ENCODE assay signal across 11 cellular contexts in genomic region chr5:129096382-129096991, GRCh38. TPM values are rescaled to one million over a fixed set of nuclear protein-coding genes. Genes with fewer than 3 reads are reported as not detected.
DNase-seq lines count a peak whose midpoint lies in the region; ATAC-seq, FAIRE-seq and TF ChIP-seq lines count a peak whose summit lies in the region.
"Had no signal": no experiment of that assay in that cellular context is flagged by ENCODE, and none has a peak within 500 bp of the region (broad histone marks: within the 10 kb centered on the region; RNA-seq: fewer than 3 reads in every experiment).

No MANE protein-coding gene starts in this region.

- H3K9me3 ChIP-seq in breast epithelium (no peaks in the 10 kb centered on the region), iPS-18a (ENCODE audit: control insufficient read depth, low read depth, low read length) (no peaks in the 10 kb centered on the region)

- H3K36me3 Mint-ChIP-seq in MCF 10A (ENCODE audit: insufficient read depth, unreplicated experiment): no peaks in the 10 kb centered on the region
- peaks cover 3% of the 10 kb centered on the region for H3K36me3 Mint-ChIP-seq in type B pancreatic cell
- H3K36me3 Mint-ChIP-seq: activated naive CD4-positive, alpha-beta T cell treated with anti-CD3 and anti-CD28 coated beads, Interleukin-2, amount 50 U/mL, for 72 hours had no signal

- H3K4me3 ChIP-seq in breast epithelium (no peak overlapping the region), iPS-18a (ENCODE audit: low read length) (peak overlapping the region; percentile 87)

- peaks cover 12% of the 10 kb centered on the region for H3K27me3 Mint-ChIP-seq in MCF 10A (ENCODE audit: insufficient read depth, unreplicated experiment)
- H3K27me3 Mint-ChIP-seq in type B pancreatic cell: peaks cover 8% of the 10 kb centered on the region

- no peak overlapping the region for H3K27ac ChIP-seq in breast epithelium
- peak overlapping the region; percentile 85; the same call in 1 of the 2 replicates for H3K27ac ChIP-seq in VCaP
- H3K27ac ChIP-seq in iPS-18a (ENCODE audit: low read length): no peak overlapping the region

- no peak for TF ChIP-seq POLR2A in breast epithelium (IDR thresholded peaks at IDR 0.05)

- intact Hi-C loops in MCF 10A (cut with micrococcal nuclease) (loop anchor here (10.0 kb wide), 2 partner anchors 562 to 882 kb away; partner anchors contain the start of gene FBN2), breast epithelium (cut with DNase I; ENCODE audit: low total_unique reads) (no loop called here)

- DNase-seq in MCF 10A (ENCODE audit: unreplicated experiment) (peak; percentile 34), breast epithelium (ENCODE audit: low spot score in 2 of 2) (no peak), type B pancreatic cell (ENCODE audit: extremely low spot score, unreplicated experiment) (no peak), HTR-8/SVneo (ENCODE audit: insufficient read length, low spot score) (no peak), medulla oblongata (ENCODE audit: extremely low spot score) (no peak)
- DNase-seq: HCEC 1CT, NCI-H226 had no signal

- POLR2A ChIA-PET in MCF 10A (lab: Yijun Ruan, JAX): interaction anchor here (0.7 to 1.2 kb wide), 4 partner anchors 19 to 314 kb away, joined by 3 to 4 read pairs (median 3); no protein-coding TSS in a partner anchor

- H3K9ac ChIP-seq in iPS-18a (ENCODE audit: low read length): no peak overlapping the region

- H3K4me3 Mint-ChIP-seq in MCF 10A (ENCODE audit: unreplicated experiment): no peak overlapping the region
- H3K4me3 Mint-ChIP-seq in type B pancreatic cell: peak overlapping the region; percentile 83

- no peak for FAIRE-seq in HTR-8/SVneo (lab: Jason Lieb, UNC)

- CTCF ChIA-PET in MCF 10A (lab: Yijun Ruan, JAX): interaction anchor here (0.7 to 2.5 kb wide), 8 partner anchors 12 to 672 kb away, joined by 3 to 33 read pairs (median 4); no protein-coding TSS in a partner anchor

- H3K4me1 Mint-ChIP-seq in MCF 10A (ENCODE audit: insufficient read depth, unreplicated experiment): peaks cover 20% of the 10 kb centered on the region
- peaks cover 27% of the 10 kb centered on the region for H3K4me1 Mint-ChIP-seq in type B pancreatic cell (ENCODE audit: unreplicated experiment)

- no TSS peak for BruUV-seq in MCF 10A (replicated peaks; lab: Mats Ljungman, UMichigan)

- no peaks in the 10 kb centered on the region for H3K4me1 ChIP-seq in breast epithelium
- peaks cover 18% of the 10 kb centered on the region for H3K4me1 ChIP-seq in iPS-18a (ENCODE audit: control insufficient read depth, low read depth, low read length)

- H3K27ac Mint-ChIP-seq in MCF 10A (ENCODE audit: low read depth, unreplicated experiment): no peak overlapping the region
- no peak overlapping the region for H3K27ac Mint-ChIP-seq in type B pancreatic cell

- H3K36me3 ChIP-seq in breast epithelium (no peaks in the 10 kb centered on the region), iPS-18a (ENCODE audit: control insufficient read depth, low read depth, low read length) (no peaks in the 10 kb centered on the region)

- H3K9me3 Mint-ChIP-seq in MCF 10A (ENCODE audit: unreplicated experiment): no peaks in the 10 kb centered on the region
- H3K9me3 Mint-ChIP-seq in type B pancreatic cell: no peaks in the 10 kb centered on the region
- H3K9me3 Mint-ChIP-seq: activated naive CD4-positive, alpha-beta T cell treated with anti-CD3 and anti-CD28 coated beads, Interleukin-2, amount 50 U/mL, for 72 hours had no signal

- ATAC-seq in HG03095 (IDR thresholded peaks at IDR 0.05; ENCODE audit: unreplicated experiment): no peak
- ATAC-seq: activated naive CD4-positive, alpha-beta T cell treated with anti-CD3 and anti-CD28 coated beads, Interleukin-2, amount 50 U/mL, for 72 hours had no signal

- no peaks in the 10 kb centered on the region for H3K27me3 ChIP-seq in breast epithelium
- peaks cover 25% of the 10 kb centered on the region for H3K27me3 ChIP-seq in iPS-18a (ENCODE audit: control insufficient read depth, insufficient read depth, low read length)

- TF ChIP-seq CTCF in MCF 10A (IDR thresholded peaks at IDR 0.05; ENCODE audit: unreplicated experiment) (no peak), breast epithelium (IDR thresholded peaks at IDR 0.05) (no peak), VCaP (conservative IDR thresholded peaks at IDR 0.05) (no peak), type B pancreatic cell (conservative IDR thresholded peaks at IDR 0.05) (peak; percentile 32)

RNA-seq across cellular contexts. Expression of gene ISOC1, which starts 1.9 kb away (rescaled TPM):
- total RNA-seq in MCF 10A (2022): 11.2 and 12.8 TPM in 2 replicates
- total RNA-seq in breast epithelium: 10 to 100 TPM; 20.6 to 41.6 (median 23.9) TPM
- 26.3 and 30.0 TPM in 2 replicates for total RNA-seq in type B pancreatic cell (ENCODE audit: low replicate concordance)
